25 cellular contexts compared by ENCODE assay signal in genomic region chr1:199914546-199914945, GRCh38.
"Had no signal": no experiment of that assay in that cellular context is flagged by ENCODE, and none has a peak within 500 bp of the region (broad histone marks: within the 10 kb centered on the region; RNA-seq: fewer than 3 reads in every experiment).

No MANE protein-coding gene starts in this region.

- H3K4me3 ChIP-seq: ascending aorta, coronary artery, dorsolateral prefrontal cortex, esophagus muscularis mucosa had no signal

- H3K27me3 ChIP-seq: ascending aorta, brain microvascular endothelial cell, esophagus muscularis mucosa had no signal

- ATAC-seq: activated CD4-positive, alpha-beta T cell treated with anti-CD3 and anti-CD28 coated beads for 36 hours; activated CD8-positive, alpha-beta memory T cell treated with anti-CD3 and anti-CD28 coated beads, Interleukin-2, amount 10 ng/mL, durations not matched to agents 7 days and 5 days; activated CD8-positive, alpha-beta T cell treated with anti-CD3 and anti-CD28 coated beads, Interleukin-2, amount 10 ng/mL, durations not matched to agents 7 days and 5 days; activated naive CD4-positive, alpha-beta T cell treated with anti-CD3 and anti-CD28 coated beads, Interleukin-2, amount 50 U/mL, for 72 hours; activated T-cell treated with anti-CD3 and anti-CD28 coated beads, Interleukin-2, amount 50 U/mL, for 72 hours had no signal

- H3K4me1 ChIP-seq: ascending aorta, esophagus muscularis mucosa had no signal

- H3K27ac ChIP-seq: ascending aorta, brain microvascular endothelial cell, coronary artery, dorsolateral prefrontal cortex, esophagus muscularis mucosa had no signal

- H3K9me3 ChIP-seq: ascending aorta, esophagus muscularis mucosa had no signal

- H3K36me3 ChIP-seq: ascending aorta, brain microvascular endothelial cell, esophagus muscularis mucosa had no signal

- DNase-seq: activated CD4-positive, alpha-beta memory T cell treated with anti-CD3 and anti-CD28 coated beads for 36 hours; activated CD4-positive, alpha-beta T cell treated with anti-CD3 and anti-CD28 coated beads for 36 hours; activated CD4-positive, alpha-beta T cell treated with anti-CD3 and anti-CD28 coated beads, Interleukin-2, amount 10 ng/mL, durations not matched to agents 24 days and 14 days; activated CD4-positive, CD25-positive, alpha-beta regulatory T cell; activated CD4-positive, CD25-positive, alpha-beta regulatory T cell treated with anti-CD3 and anti-CD28 coated beads, Interleukin-2, amount 50 U/mL, for 72 hours; activated CD8-positive, alpha-beta memory T cell treated with anti-CD3 and anti-CD28 coated beads, Interleukin-2, amount 10 ng/mL, durations not matched to agents 7 days and 5 days; activated CD8-positive, alpha-beta memory T cell treated with anti-CD3 and anti-CD28 coated beads, Interleukin-2, amount 50 U/mL, for 4 hours; activated CD8-positive, alpha-beta T cell treated with anti-CD3 and anti-CD28 coated beads, Interleukin-2, amount 10 ng/mL, durations not matched to agents 7 days and 5 days; activated gamma-delta T cell; activated naive CD4-positive, alpha-beta T cell; activated naive CD4-positive, alpha-beta T cell treated with anti-CD3 and anti-CD28 coated beads, Interleukin-2, amount 10 ng/mL, durations not matched to agents 7 days and 5 days; activated naive CD8-positive, alpha-beta T cell treated with anti-CD3 and anti-CD28 coated beads, Interleukin-2, amount 10 ng/mL, durations not matched to agents 7 days and 5 days; activated T-cell treated with anti-CD3 and anti-CD28 coated beads, Interleukin-2, amount 50 U/mL, for 1 hour; activated T-cell treated with anti-CD3 and anti-CD28 coated beads, Interleukin-2, amount 50 U/mL, for 72 hours; brain microvascular endothelial cell; dorsolateral prefrontal cortex; effector memory CD4-positive, alpha-beta T cell; endodermal cell; erythroblast; head of caudate nucleus; T-helper 2 cell had no signal
